ENCODE assay signal across 8 cellular contexts in genomic region chr16:66588981-66589713, GRCh38. TPM values are rescaled to one million over a fixed set of nuclear protein-coding genes. Genes with fewer than 3 reads are reported as not detected.
A peak's percentile ranks its signal among the peaks of the same experiment; 100 is the strongest.
DNase-seq lines count a peak whose midpoint lies in the region; ATAC-seq, FAIRE-seq and TF ChIP-seq lines count a peak whose summit lies in the region.

No MANE protein-coding gene starts in this region.

- FAIRE-seq in D721Med (lab: Jason Lieb, UNC): no peak

- H3K79me2 ChIP-seq in H9 (ENCODE audit: insufficient read depth, low read length): no peaks in the 10 kb centered on the region
- no peaks in the 10 kb centered on the region for H3K79me2 ChIP-seq in OCI-LY1 (ENCODE audit: insufficient read depth, low read length)

- no peaks in the 10 kb centered on the region for H3K79me1 ChIP-seq in H9 (ENCODE audit: insufficient read depth, low read depth, low read length, poor library complexity, severe bottlenecking)

- no peak overlapping the region for H3K4me3 Mint-ChIP-seq in H9
- H3K4me3 Mint-ChIP-seq in activated T-helper 1 cell treated with anti-CD3 and anti-CD28 coated beads, Interleukin-12 subunit alpha, Interleukin-12 subunit beta, Interleukin-2, Interleukin-4 antibody, amounts not matched to agents 30 ng/mL and 10 ng/mL and 1 ng/mL, durations not matched to agents 14 hours and 24 hours and 36 hours: peak overlapping the region; percentile 73

- H3K23ac ChIP-seq in H9 (ENCODE audit: insufficient read length, low read depth, low read length): no peak overlapping the region

- no peaks in the 10 kb centered on the region for H3K36me3 ChIP-seq in OCI-LY1 (ENCODE audit: insufficient read depth, low read length)

- H3K36me3 Mint-ChIP-seq in H9 (ENCODE audit: insufficient read depth in 1 of 3, low read depth in 3 of 3): no peaks in the 10 kb centered on the region
- H3K36me3 Mint-ChIP-seq in activated T-helper 1 cell treated with anti-CD3 and anti-CD28 coated beads, Interleukin-12 subunit alpha, Interleukin-12 subunit beta, Interleukin-2, Interleukin-4 antibody, amounts not matched to agents 30 ng/mL and 10 ng/mL and 1 ng/mL, durations not matched to agents 14 hours and 24 hours and 36 hours (ENCODE audit: low read depth): peaks cover 9% of the 10 kb centered on the region

- H3K9me3 ChIP-seq in H9 (ENCODE audit: control insufficient read depth, low read depth, low read length) (no peaks in the 10 kb centered on the region), OCI-LY1 (ENCODE audit: low read length) (no peaks in the 10 kb centered on the region)

- no peak overlapping the region for H2BK120ac ChIP-seq in H9 (ENCODE audit: low read depth, low read length, poor library complexity, severe bottlenecking)

- no peak for DNase-seq in D721Med (ENCODE audit: insufficient read length, low spot score)
- DNase-seq in H9: peak; percentile 73
- peak; percentile 54 for DNase-seq in activated T-helper 1 cell treated with anti-CD3 and anti-CD28 coated beads, Interleukin-12 subunit alpha, Interleukin-12 subunit beta, Interleukin-2, Interleukin-4 antibody, amounts not matched to agents 30 ng/mL and 10 ng/mL and 1 ng/mL, durations not matched to agents 14 hours and 24 hours and 36 hours (ENCODE audit: low spot score)
- peak; percentile 64 for DNase-seq in Right ventricle myocardium superior
- peak; percentile 52 to 53 for DNase-seq in stimulated activated CD4-positive, alpha-beta T cell treated with anti-CD3 and anti-CD28 coated beads, Interleukin-15, amount 100 ng/mL, for 48 hours (ENCODE audit: low read depth in 2 of 2)
- DNase-seq in 8988T: no peak

- no peak overlapping the region for H2AK5ac ChIP-seq in H9 (ENCODE audit: insufficient read length, low read length)

- H3K4ac ChIP-seq in H9 (ENCODE audit: low read depth, low read length): no peak overlapping the region

- ATAC-seq in Right ventricle myocardium superior (ENCODE audit: poor library complexity) (peak; percentile 73), GM19455 (IDR thresholded peaks at IDR 0.05; ENCODE audit: unreplicated experiment) (no peak)

- H3K9ac ChIP-seq in H9 (ENCODE audit: extremely low read depth, insufficient read length, low read length) (no peak overlapping the region), OCI-LY1 (ENCODE audit: low read length) (no peak overlapping the region)

- H3K4me2 ChIP-seq in H9 (ENCODE audit: insufficient read depth, insufficient read length, low read length): no peak overlapping the region
- no peak overlapping the region for H3K4me2 ChIP-seq in OCI-LY1 (ENCODE audit: low read length)

- H4K8ac ChIP-seq in H9 (replicated peaks; ENCODE audit: insufficient read length, low read depth, low read length): no peak overlapping the region

- no peak overlapping the region for H2BK20ac ChIP-seq in H9 (ENCODE audit: low read depth, low read length, poor library complexity, severe bottlenecking)

- H3T11ph ChIP-seq in H9 (ENCODE audit: low read length): no peak overlapping the region

- no peak overlapping the region for H3K4me3 ChIP-seq in OCI-LY1 (ENCODE audit: low read depth, low read length, poor library complexity, severe bottlenecking)

- WGBS in H9 (ENCODE audit: extremely low coverage, insufficient read length, low lambda C conversion rate): no CpG with 5 or more reads among the region's 8 CpGs

- peak; percentile 42 for TF ChIP-seq CTCF in D721Med (IDR thresholded peaks at IDR 0.05; ENCODE audit: insufficient read depth, missing control alignments)
- peak; percentile 80 for TF ChIP-seq CTCF in H9 (conservative IDR thresholded peaks at IDR 0.05)
- peak; percentile 85 for TF ChIP-seq CTCF in OCI-LY1 (IDR thresholded peaks at IDR 0.05; ENCODE audit: low read length)

- H3K14ac ChIP-seq in H9 (ENCODE audit: insufficient read depth, low read length): no peak overlapping the region

- H4K20me1 ChIP-seq in H9 (ENCODE audit: control insufficient read depth, insufficient read depth, insufficient read length) (no peaks in the 10 kb centered on the region), OCI-LY1 (ENCODE audit: insufficient read depth, low read length) (no peaks in the 10 kb centered on the region)

- H3K27ac ChIP-seq in H9 (ENCODE audit: insufficient read length, low read depth, low read length) (no peak overlapping the region), OCI-LY1 (ENCODE audit: low read depth, low read length, poor library complexity, severe bottlenecking) (no peak overlapping the region)

- no peaks in the 10 kb centered on the region for H3K23me2 ChIP-seq in H9 (ENCODE audit: insufficient read length, low read depth, low read length, poor library complexity, severe bottlenecking)

- H2AFZ ChIP-seq in H9 (ENCODE audit: low read length) (no peak overlapping the region), OCI-LY1 (ENCODE audit: low read length) (no peak overlapping the region)

- no peaks in the 10 kb centered on the region for H3K9me2 ChIP-seq in OCI-LY1 (ENCODE audit: low read depth, low read length)

- H3K9me3 Mint-ChIP-seq in H9: no peaks in the 10 kb centered on the region
- H3K9me3 Mint-ChIP-seq in activated T-helper 1 cell treated with anti-CD3 and anti-CD28 coated beads, Interleukin-12 subunit alpha, Interleukin-12 subunit beta, Interleukin-2, Interleukin-4 antibody, amounts not matched to agents 30 ng/mL and 10 ng/mL and 1 ng/mL, durations not matched to agents 14 hours and 24 hours and 36 hours: no peaks in the 10 kb centered on the region

- no peak overlapping the region for H2BK15ac ChIP-seq in H9 (ENCODE audit: low read depth, low read length)

- H3K27me3 ChIP-seq in H9 (ENCODE audit: insufficient read depth, low read length) (no peaks in the 10 kb centered on the region), OCI-LY1 (ENCODE audit: insufficient read depth, low read length) (no peaks in the 10 kb centered on the region)

- no peaks in the 10 kb centered on the region; the same call in 1 of the 2 replicates for H3K27me3 Mint-ChIP-seq in H9 (ENCODE audit: low read depth)
- peaks cover 3% of the 10 kb centered on the region for H3K27me3 Mint-ChIP-seq in activated T-helper 1 cell treated with anti-CD3 and anti-CD28 coated beads, Interleukin-12 subunit alpha, Interleukin-12 subunit beta, Interleukin-2, Interleukin-4 antibody, amounts not matched to agents 30 ng/mL and 10 ng/mL and 1 ng/mL, durations not matched to agents 14 hours and 24 hours and 36 hours (ENCODE audit: insufficient read depth)

- intact Hi-C loops in activated T-helper 1 cell treated with anti-CD3 and anti-CD28 coated beads, Interleukin-12 subunit alpha, Interleukin-12 subunit beta, Interleukin-2, Interleukin-4 antibody, amounts not matched to agents 30 ng/mL and 10 ng/mL and 1 ng/mL, durations not matched to agents 14 hours and 24 hours and 36 hours (cut with micrococcal nuclease): loop anchor here (1.0 to 2.0 kb wide), 3 partner anchors 38 to 183 kb away; partner anchors contain the start of gene TK2
- intact Hi-C loops in Right ventricle myocardium superior (cut with DNase I): no loop called here

- H4K91ac ChIP-seq in H9 (ENCODE audit: insufficient read length, low read depth, low read length): peak overlapping the region; percentile 67

- H2BK5ac ChIP-seq in H9 (ENCODE audit: insufficient read length, low read length): no peak overlapping the region

- H3K27ac Mint-ChIP-seq in H9: peak overlapping the region in 1 of 3 experiments; percentile 44; a peak in 1 of 7 replicates
- H3K27ac Mint-ChIP-seq in activated T-helper 1 cell treated with anti-CD3 and anti-CD28 coated beads, Interleukin-12 subunit alpha, Interleukin-12 subunit beta, Interleukin-2, Interleukin-4 antibody, amounts not matched to agents 30 ng/mL and 10 ng/mL and 1 ng/mL, durations not matched to agents 14 hours and 24 hours and 36 hours: peak overlapping the region; percentile 49

- H3K56ac ChIP-seq in H9 (ENCODE audit: insufficient read length, low read depth, low read length): no peak overlapping the region

- no peak overlapping the region for H4K5ac ChIP-seq in H9 (ENCODE audit: insufficient read length, low read depth, low read length)

- no peaks in the 10 kb centered on the region for H3F3A ChIP-seq in OCI-LY1 (ENCODE audit: insufficient read depth, low read length)

- H3K4me1 Mint-ChIP-seq in H9: peaks cover 12 to 20% of the 10 kb centered on the region in 2 experiments
- H3K4me1 Mint-ChIP-seq in activated T-helper 1 cell treated with anti-CD3 and anti-CD28 coated beads, Interleukin-12 subunit alpha, Interleukin-12 subunit beta, Interleukin-2, Interleukin-4 antibody, amounts not matched to agents 30 ng/mL and 10 ng/mL and 1 ng/mL, durations not matched to agents 14 hours and 24 hours and 36 hours (ENCODE audit: low read depth): peaks cover 42% of the 10 kb centered on the region

- peak overlapping the region; percentile 42 for H3K18ac ChIP-seq in H9 (ENCODE audit: insufficient read length, low read depth, low read length)

- H2BK12ac ChIP-seq in H9 (ENCODE audit: insufficient read length, low read depth, low read length): no peak overlapping the region

- H3K4me1 ChIP-seq in H9 (ENCODE audit: insufficient read depth, low read length) (no peaks in the 10 kb centered on the region), OCI-LY1 (ENCODE audit: insufficient read depth, low read length, severe bottlenecking) (peaks cover 9% of the 10 kb centered on the region)

RNA-seq across cellular contexts. Expression of gene CMTM2, which starts 9.9 kb away (rescaled TPM):
- total RNA-seq in H9 (2021) (not detected in 2 replicates), Right ventricle myocardium superior (0.46 TPM)
- total RNA-seq in activated T-helper 1 cell treated with anti-CD3 and anti-CD28 coated beads, Interleukin-12 subunit alpha, Interleukin-12 subunit beta, Interleukin-2, Interleukin-4 antibody, amounts not matched to agents 30 ng/mL and 10 ng/mL and 1 ng/mL, durations not matched to agents 14 hours and 24 hours and 36 hours: 0.80 and 1.2 TPM in 2 replicates

RNA-seq across cellular contexts. Expression of gene CMTM3, which starts 15.4 kb away (rescaled TPM):
- total RNA-seq in H9 (2021): 39.2 and 41.0 TPM in 2 replicates
- 93.1 and 94.1 TPM in 2 replicates for total RNA-seq in activated T-helper 1 cell treated with anti-CD3 and anti-CD28 coated beads, Interleukin-12 subunit alpha, Interleukin-12 subunit beta, Interleukin-2, Interleukin-4 antibody, amounts not matched to agents 30 ng/mL and 10 ng/mL and 1 ng/mL, durations not matched to agents 14 hours and 24 hours and 36 hours
- total RNA-seq in Right ventricle myocardium superior: 10.1 TPM

RNA-seq across cellular contexts. Expression of gene CMTM1, which starts 22.9 kb away (rescaled TPM):
- total RNA-seq in H9 (2021) (2.1 and 2.6 TPM in 2 replicates), Right ventricle myocardium superior (1.3 TPM)
- total RNA-seq in activated T-helper 1 cell treated with anti-CD3 and anti-CD28 coated beads, Interleukin-12 subunit alpha, Interleukin-12 subunit beta, Interleukin-2, Interleukin-4 antibody, amounts not matched to agents 30 ng/mL and 10 ng/mL and 1 ng/mL, durations not matched to agents 14 hours and 24 hours and 36 hours: 12.5 and 13.9 TPM in 2 replicates

RNA-seq across cellular contexts. Expression of gene CKLF, which starts 36.8 kb away (rescaled TPM):
- total RNA-seq in H9 (2021) (23.1 and 25.9 TPM in 2 replicates), Right ventricle myocardium superior (10.4 TPM)
- total RNA-seq in activated T-helper 1 cell treated with anti-CD3 and anti-CD28 coated beads, Interleukin-12 subunit alpha, Interleukin-12 subunit beta, Interleukin-2, Interleukin-4 antibody, amounts not matched to agents 30 ng/mL and 10 ng/mL and 1 ng/mL, durations not matched to agents 14 hours and 24 hours and 36 hours: 153 and 159 TPM in 2 replicates

RNA-seq across cellular contexts. Expression of gene TK2, which starts 39.2 kb away (rescaled TPM):
- 5.2 and 6.3 TPM in 2 replicates for total RNA-seq in H9 (2021)
- 7.3 and 8.4 TPM in 2 replicates for total RNA-seq in activated T-helper 1 cell treated with anti-CD3 and anti-CD28 coated beads, Interleukin-12 subunit alpha, Interleukin-12 subunit beta, Interleukin-2, Interleukin-4 antibody, amounts not matched to agents 30 ng/mL and 10 ng/mL and 1 ng/mL, durations not matched to agents 14 hours and 24 hours and 36 hours
- 19.5 TPM for total RNA-seq in Right ventricle myocardium superior

Comparison
In these comparisons a context has a peak if more than half of its experiments do, and no peak if none do; other contexts are left out.
1. DNase-seq: peak in H9 (single experiment), activated T-helper 1 cell treated with anti-CD3 and anti-CD28 coated beads, Interleukin-12 subunit alpha, Interleukin-12 subunit beta, Interleukin-2, Interleukin-4 antibody, amounts not matched to agents 30 ng/mL and 10 ng/mL and 1 ng/mL, durations not matched to agents 14 hours and 24 hours and 36 hours (single experiment), Right ventricle myocardium superior (single experiment) and stimulated activated CD4-positive, alpha-beta T cell treated with anti-CD3 and anti-CD28 coated beads, Interleukin-15, amount 100 ng/mL, for 48 hours (2 of 2); none in D721Med (single experiment) and 8988T (single experiment).
2. Peak in every context shown above with its lines, with median percentiles within 50 percentile points of each other: CTCF ChIP-seq.